Comparison of ENCODE assay signal across 11 cellular contexts in genomic region chr7:155356323-155357105, GRCh38. TPM values are rescaled to one million over a fixed set of nuclear protein-coding genes. Genes with fewer than 3 reads are reported as not detected.
DNase-seq lines count a peak whose midpoint lies in the region; ATAC-seq, FAIRE-seq and TF ChIP-seq lines count a peak whose summit lies in the region.
"Had no signal": no experiment of that assay in that cellular context is flagged by ENCODE, and none has a peak within 500 bp of the region (broad histone marks: within the 10 kb centered on the region; RNA-seq: fewer than 3 reads in every experiment).

No MANE protein-coding gene starts in this region.

- H3K9ac ChIP-seq in kidney (ENCODE audit: low read length in 2 of 2): no peak overlapping the region

- no peaks in the 10 kb centered on the region for H3K9me3 ChIP-seq in BE2C
- no peaks in the 10 kb centered on the region for H3K9me3 ChIP-seq in RWPE2 (ENCODE audit: severe bottlenecking)
- H3K9me3 ChIP-seq in kidney (ENCODE audit: control insufficient read depth in 1 of 2, low read length in 2 of 2): no peaks in the 10 kb centered on the region
- H3K9me3 ChIP-seq: ovary, upper lobe of left lung had no signal

- H3K27me3 ChIP-seq in BE2C (peaks cover 11% of the 10 kb centered on the region), H7 (ENCODE audit: control insufficient read depth, insufficient read depth, low read length) (no peaks in the 10 kb centered on the region), RWPE2 (ENCODE audit: insufficient read depth, poor library complexity, severe bottlenecking) (peaks cover 17% of the 10 kb centered on the region)
- H3K27me3 ChIP-seq: ovary had no signal

- ATAC-seq in RWPE2 (ENCODE audit: low read depth): peak; percentile 42; the same call in 2 of the 3 replicates

- intact Hi-C loops in kidney (cut with DNase I): loop anchor here (10.0 kb wide), 1 partner anchor 432 kb away; no protein-coding TSS in a partner anchor

- DNase-seq in BE2C (no peak), H7 (peak; percentile 90), RWPE2 (ENCODE audit: low spot score) (no peak), kidney (peak; percentile 57), NCI-H2029 (lab: John Stamatoyannopoulos, UW) (no peak), hepatic stellate cell (ENCODE audit: low spot score) (no peak), NCI-H2081 treated with DMSO at 0.1 percent for 48 hours (lab: John Stamatoyannopoulos, UW) (no peak)
- no peak for DNase-seq in effector CD8-positive, alpha-beta T cell (lab: John Stamatoyannopoulos, UW)
- DNase-seq: upper lobe of left lung had no signal

- TF ChIP-seq CTCF in BE2C (IDR thresholded peaks at IDR 0.05; ENCODE audit: low read depth, low read length) (peak; percentile 45), RWPE2 (IDR thresholded peaks at IDR 0.05; ENCODE audit: poor library complexity, severe bottlenecking) (peak; percentile 50), kidney (IDR thresholded peaks at IDR 0.05; ENCODE audit: borderline replicate concordance, extremely low read depth, insufficient read depth) (peak; percentile 21)

- FAIRE-seq in kidney (lab: Jason Lieb, UNC): no peak

- H3K36me3 ChIP-seq in BE2C: no peaks in the 10 kb centered on the region
- H3K36me3 ChIP-seq in H7 (replicated peaks; ENCODE audit: control insufficient read depth, insufficient read depth, low read length): no peaks in the 10 kb centered on the region
- H3K36me3 ChIP-seq in RWPE2 (ENCODE audit: low read depth): no peaks in the 10 kb centered on the region
- H3K36me3 ChIP-seq in kidney (ENCODE audit: control insufficient read depth in 1 of 2, insufficient read depth in 2 of 2, low read length in 2 of 2): no peaks in the 10 kb centered on the region
- H3K36me3 ChIP-seq: ovary, upper lobe of left lung had no signal

- H3K27ac ChIP-seq in RWPE2 (ENCODE audit: poor library complexity, severe bottlenecking) (no peak overlapping the region), kidney (ENCODE audit: low read depth in 2 of 2, low read length in 2 of 2) (no peak overlapping the region)
- H3K27ac ChIP-seq: ovary, SK-N-MC, upper lobe of left lung had no signal

- H3K4me1 ChIP-seq in BE2C: no peaks in the 10 kb centered on the region
- no peaks in the 10 kb centered on the region for H3K4me1 ChIP-seq in RWPE2 (ENCODE audit: insufficient read depth, poor library complexity, severe bottlenecking)
- H3K4me1 ChIP-seq in kidney (ENCODE audit: control insufficient read depth in 1 of 2, insufficient read depth in 1 of 2, low read depth in 1 of 2, low read length in 2 of 2): no peaks in the 10 kb centered on the region

- H3K4me3 ChIP-seq in BE2C (ENCODE audit: low read depth, low read length): no peak overlapping the region
- no peak overlapping the region for H3K4me3 ChIP-seq in H7 (ENCODE audit: insufficient read depth, low read depth, low read length)
- H3K4me3 ChIP-seq in RWPE2 (ENCODE audit: severe bottlenecking): no peak overlapping the region
- H3K4me3 ChIP-seq in kidney (ENCODE audit: low read length in 2 of 2): no peak overlapping the region
- H3K4me3 ChIP-seq: ovary, SK-N-MC, upper lobe of left lung had no signal

RNA-seq across cellular contexts. Expression of gene INSIG1, which starts 58.8 kb away (rescaled TPM):
- 20.0 TPM for polyA plus RNA-seq in BE2C (2012; ENCODE audit: insufficient read depth, insufficient read length, low read depth)
- 91.7 and 114 TPM in 2 replicates for total RNA-seq in H7 (2014; rRNA removed; shearing (Covaris generic))
- 24.6 TPM for total RNA-seq in kidney
- polyA plus RNA-seq in kidney (ENCODE audit: insufficient read depth, low read depth, low replicate concordance): 25.7 TPM

Comparison
In these comparisons a context has a peak if more than half of its experiments do, and no peak if none do; other contexts are left out.
1. DNase-seq: peak in H7 (single experiment) and kidney (single experiment); none in BE2C (single experiment), RWPE2 (single experiment), NCI-H2029 (single experiment), hepatic stellate cell (single experiment), NCI-H2081 treated with DMSO at 0.1 percent for 48 hours (single experiment) and effector CD8-positive, alpha-beta T cell (single experiment).
2. Peak in every context shown above with its lines, with median percentiles within 50 percentile points of each other: CTCF ChIP-seq.